ENCODE assay signal across 1 cellular context in genomic region chr1:7389786-7390603, GRCh38.
TF ChIP-seq lines count a peak whose summit lies in the region.

No MANE protein-coding gene starts in this region.

TF ChIP-seq in SK-N-SH treated with all-trans-retinoic acid at 6 μM for 48 hours, 23 proteins besides CTCF, POLR2A, EP300 and RAD21 (continued from another document):
- TF ChIP-seq, protein P1, sequence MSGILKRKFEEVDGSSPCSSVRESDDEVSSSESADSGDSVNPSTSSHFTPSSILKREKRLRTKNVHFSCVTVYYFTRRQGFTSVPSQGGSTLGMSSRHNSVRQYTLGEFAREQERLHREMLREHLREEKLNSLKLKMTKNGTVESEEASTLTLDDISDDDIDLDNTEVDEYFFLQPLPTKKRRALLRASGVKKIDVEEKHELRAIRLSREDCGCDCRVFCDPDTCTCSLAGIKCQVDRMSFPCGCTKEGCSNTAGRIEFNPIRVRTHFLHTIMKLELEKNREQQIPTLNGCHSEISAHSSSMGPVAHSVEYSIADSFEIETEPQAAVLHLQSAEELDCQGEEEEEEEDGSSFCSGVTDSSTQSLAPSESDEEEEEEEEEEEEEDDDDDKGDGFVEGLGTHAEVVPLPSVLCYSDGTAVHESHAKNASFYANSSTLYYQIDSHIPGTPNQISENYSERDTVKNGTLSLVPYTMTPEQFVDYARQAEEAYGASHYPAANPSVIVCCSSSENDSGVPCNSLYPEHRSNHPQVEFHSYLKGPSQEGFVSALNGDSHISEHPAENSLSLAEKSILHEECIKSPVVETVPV (CRISPR knock-in tag; IDR thresholded peaks at IDR 0.05): no peak
- TF ChIP-seq ZFP3 (CRISPR knock-in tag; IDR thresholded peaks at IDR 0.05): no peak
- TF ChIP-seq OSR1 (CRISPR knock-in tag; IDR thresholded peaks at IDR 0.05): no peak
